Comparison of ENCODE assay signal across 17 cellular contexts in genomic region chr19:31312629-31313244, GRCh38. TPM values are rescaled to one million over a fixed set of nuclear protein-coding genes. Genes with fewer than 3 reads are reported as not detected.
A peak's percentile ranks its signal among the peaks of the same experiment; 100 is the strongest.
DNase-seq lines count a peak whose midpoint lies in the region; ATAC-seq and TF ChIP-seq lines count a peak whose summit lies in the region.
"Had no signal": no experiment of that assay in that cellular context is flagged by ENCODE, and none has a peak within 500 bp of the region (broad histone marks: within the 10 kb centered on the region; RNA-seq: fewer than 3 reads in every experiment).

No MANE protein-coding gene starts in this region.

- H3K14ac ChIP-seq in IMR-90 (replicated peaks; ENCODE audit: low read depth, low read length): no peak overlapping the region

- H3K27ac ChIP-seq in AG04450 (ENCODE audit: low read depth, low read length) (peak overlapping the region; percentile 73), IMR-90 (ENCODE audit: insufficient read depth, low read length) (no peak overlapping the region), smooth muscle cell (ENCODE audit: low read depth) (peak overlapping the region; percentile 77)
- no peak overlapping the region for H3K27ac ChIP-seq in CD4-positive, alpha-beta memory T cell (ENCODE audit: low read depth, low read length)

- H4K91ac ChIP-seq in IMR-90 (ENCODE audit: insufficient read depth, low read depth, low read length): 0 out of 2 replicates have a peak overlapping the region, but pooled peaks have one; percentile 3

- in situ Hi-C loops in IMR-90 (cut with MboI; ENCODE audit: low sequenced_read_pairs): no loop called here

- TF ChIP-seq CTCF in AG04450 (IDR thresholded peaks at IDR 0.05; ENCODE audit: low read depth, low read length) (no peak), IMR-90 (conservative IDR thresholded peaks at IDR 0.05; ENCODE audit: low read depth, low read length) (no peak), smooth muscle cell (IDR thresholded peaks at IDR 0.05; ENCODE audit: borderline replicate concordance, insufficient read depth, poor library complexity, severe bottlenecking) (no peak)

- no peak overlapping the region for H2AK5ac ChIP-seq in IMR-90 (ENCODE audit: low read depth, low read length)

- H3K4me2 ChIP-seq in IMR-90 (ENCODE audit: low read depth, low read length) (no peak overlapping the region), smooth muscle cell (peak overlapping the region; percentile 32)

- H3K79me1 ChIP-seq in IMR-90 (ENCODE audit: low read depth in 1 of 2, low read length in 2 of 2): peaks cover 58 to 97% of the 10 kb centered on the region in 2 experiments

- intact Hi-C loops in IMR-90 (cut with micrococcal nuclease): no loop called here
- intact Hi-C loops in dendritic cell treated with granulocyte-macrophage colony-stimulating factor and Interleukin-4, amounts not matched to agents 40 ng/mL and 50 ng/mL, for 4 days (cut with micrococcal nuclease): loop anchor here (5.0 kb wide), 1 partner anchor 35 kb away; the partner anchor contains the start of gene TSHZ3
- intact Hi-C loops in CD4-positive, alpha-beta memory T cell (cut with micrococcal nuclease): no loop called here

- H4K20me1 ChIP-seq in IMR-90 (ENCODE audit: insufficient read depth, low read length) (peaks cover 37% of the 10 kb centered on the region), smooth muscle cell (ENCODE audit: low read depth) (peaks cover 99% of the 10 kb centered on the region)

- no peak overlapping the region for H3K18ac ChIP-seq in IMR-90 (ENCODE audit: low read depth, low read length)

- H3K36me3 ChIP-seq in IMR-90 (ENCODE audit: control insufficient read depth, insufficient read depth, low read length) (peaks cover 25% of the 10 kb centered on the region), smooth muscle cell (ENCODE audit: low read depth) (no peaks in the 10 kb centered on the region)
- no peaks in the 10 kb centered on the region for H3K36me3 ChIP-seq in CD4-positive, alpha-beta memory T cell (ENCODE audit: insufficient read depth, low read length)

- H3K36me3 Mint-ChIP-seq in dendritic cell treated with granulocyte-macrophage colony-stimulating factor and Interleukin-4, amounts not matched to agents 40 ng/mL and 50 ng/mL, for 4 days (ENCODE audit: low read depth): peaks cover 6% of the 10 kb centered on the region
- no peaks in the 10 kb centered on the region for H3K36me3 Mint-ChIP-seq in activated CD8-positive, alpha-beta memory T cell treated with anti-CD3 and anti-CD28 coated beads, Interleukin-2, amount 10 ng/mL, durations not matched to agents 7 days and 5 days
- no peaks in the 10 kb centered on the region for H3K36me3 Mint-ChIP-seq in CD4-positive, alpha-beta memory T cell

- H4K5ac ChIP-seq in IMR-90 (ENCODE audit: low read depth, low read length): no peak overlapping the region

- peaks cover 99% of the 10 kb centered on the region for H3K4me1 Mint-ChIP-seq in dendritic cell treated with granulocyte-macrophage colony-stimulating factor and Interleukin-4, amounts not matched to agents 40 ng/mL and 50 ng/mL, for 4 days (ENCODE audit: low read depth)
- H3K4me1 Mint-ChIP-seq in activated CD8-positive, alpha-beta memory T cell treated with anti-CD3 and anti-CD28 coated beads, Interleukin-2, amount 10 ng/mL, durations not matched to agents 7 days and 5 days: no peaks in the 10 kb centered on the region
- no peaks in the 10 kb centered on the region for H3K4me1 Mint-ChIP-seq in CD4-positive, alpha-beta memory T cell
- H3K4me1 Mint-ChIP-seq: CD8-positive, alpha-beta memory T cell had no signal

- H2AK9ac ChIP-seq in IMR-90 (replicated peaks; ENCODE audit: low read depth, low read length, poor library complexity): no peak overlapping the region

- no peak for TF ChIP-seq RAD21 in IMR-90 (IDR thresholded peaks at IDR 0.05; ENCODE audit: low read length)

- peaks cover 42% of the 10 kb centered on the region for H3K9me1 ChIP-seq in IMR-90 (ENCODE audit: insufficient read depth, low read length)

- WGBS in IMR-90 (ENCODE audit: extremely low coverage in 2 of 2, insufficient read length in 1 of 2), 2 experiments: no CpG with 5 or more reads among the region's 12 CpGs
- 55% methylated on average over 12 of the region's 12 CpGs for WGBS in smooth muscle cell (ENCODE audit: low lambda C conversion rate)

- no peaks in the 10 kb centered on the region for H3F3A ChIP-seq in smooth muscle cell (ENCODE audit: low read depth)

- no peak overlapping the region for H2BK15ac ChIP-seq in IMR-90 (ENCODE audit: low read depth, low read length)

- H3K23ac ChIP-seq in IMR-90 (ENCODE audit: low read depth, low read length): no peak overlapping the region; the same call in 1 of the 2 replicates

- no peaks in the 10 kb centered on the region for H3K9me3 Mint-ChIP-seq in dendritic cell treated with granulocyte-macrophage colony-stimulating factor and Interleukin-4, amounts not matched to agents 40 ng/mL and 50 ng/mL, for 4 days
- no peaks in the 10 kb centered on the region for H3K9me3 Mint-ChIP-seq in activated CD8-positive, alpha-beta memory T cell treated with anti-CD3 and anti-CD28 coated beads, Interleukin-2, amount 10 ng/mL, durations not matched to agents 7 days and 5 days (ENCODE audit: low read depth)
- H3K9me3 Mint-ChIP-seq in CD4-positive, alpha-beta memory T cell: no peaks in the 10 kb centered on the region
- H3K9me3 Mint-ChIP-seq: CD8-positive, alpha-beta memory T cell had no signal

- H3K4me1 ChIP-seq in IMR-90 (ENCODE audit: control insufficient read depth, insufficient read depth, low read length) (peaks cover 19% of the 10 kb centered on the region), smooth muscle cell (ENCODE audit: low read depth) (peaks cover 38% of the 10 kb centered on the region)
- no peaks in the 10 kb centered on the region for H3K4me1 ChIP-seq in CD4-positive, alpha-beta memory T cell (ENCODE audit: insufficient read depth, low read length)

- H3K9ac ChIP-seq in IMR-90 (ENCODE audit: low read depth, low read length) (no peak overlapping the region), smooth muscle cell (ENCODE audit: low read depth) (peak overlapping the region; percentile 46)

- POLR2A ChIA-PET in AG04450 (lab: Yijun Ruan, JAX) (no interaction called here), IMR-90 (lab: Charles Lee; ENCODE audit: unreplicated experiment) (no interaction called here)
- POLR2A ChIA-PET in CD4-positive, alpha-beta memory T cell (lab: Charles Lee; ENCODE audit: partially characterized antibody): no interaction called here

- peaks cover 100% of the 10 kb centered on the region for H3K79me2 ChIP-seq in smooth muscle cell (ENCODE audit: low read depth)

- DNase-seq in AG04450 (ENCODE audit: low read depth, low spot score): no peak
- DNase-seq in IMR-90: no peak
- no peak for DNase-seq in smooth muscle cell (lab: John Stamatoyannopoulos, UW; ENCODE audit: unreplicated experiment)
- no peak for DNase-seq in stimulated activated naive CD4-positive, alpha-beta T cell (lab: John Stamatoyannopoulos, UW)
- DNase-seq in activated CD8-positive, alpha-beta memory T cell treated with anti-CD3 and anti-CD28 coated beads, Interleukin-2, amount 10 ng/mL, durations not matched to agents 7 days and 5 days: no peak
- DNase-seq in CD4-positive, alpha-beta memory T cell: no peak
- DNase-seq: CD8-positive, alpha-beta memory T cell; DND-41; GDM1; Karpas-422; NCI-H1417; NCI-H1930; NCI-H2171 treated with DMSO at 0.1 percent for 48 hours; NCI-H82; Right ventricle myocardium superior had no signal

- H2BK120ac ChIP-seq in IMR-90 (ENCODE audit: low read depth, low read length): peak overlapping the region; percentile 41

- dilution Hi-C loops in IMR-90 (cut with HindIII; ENCODE audit: low sequenced_read_pairs, unreplicated experiment): no loop called here

- no peaks in the 10 kb centered on the region; the same call in 1 of the 2 replicates for H3K9me3 ChIP-seq in AG04450 (ENCODE audit: control insufficient read depth, insufficient read depth, low read length)
- H3K9me3 ChIP-seq in IMR-90 (ENCODE audit: control insufficient read depth, insufficient read depth, low read length): no peaks in the 10 kb centered on the region
- H3K9me3 ChIP-seq in smooth muscle cell (replicated peaks; ENCODE audit: low read depth): no peaks in the 10 kb centered on the region
- H3K9me3 ChIP-seq in CD4-positive, alpha-beta memory T cell (ENCODE audit: control insufficient read depth in 1 of 2, low read length in 2 of 2): no peaks in the 10 kb centered on the region

- no peak for TF ChIP-seq POLR2A in IMR-90 (IDR thresholded peaks at IDR 0.05; ENCODE audit: low read depth, low read length)

- H2BK20ac ChIP-seq in IMR-90 (ENCODE audit: low read depth, low read length): no peak overlapping the region

- H3K4me3 ChIP-seq in AG04450 (ENCODE audit: low read depth, low read length) (no peak overlapping the region), IMR-90 (ENCODE audit: insufficient read depth, low read depth, low read length) (no peak overlapping the region), smooth muscle cell (no peak overlapping the region)
- no peak overlapping the region for H3K4me3 ChIP-seq in CD4-positive, alpha-beta memory T cell (ENCODE audit: low read length in 2 of 2)

- H3K27me3 Mint-ChIP-seq in dendritic cell treated with granulocyte-macrophage colony-stimulating factor and Interleukin-4, amounts not matched to agents 40 ng/mL and 50 ng/mL, for 4 days: no peaks in the 10 kb centered on the region
- no peaks in the 10 kb centered on the region for H3K27me3 Mint-ChIP-seq in activated CD8-positive, alpha-beta memory T cell treated with anti-CD3 and anti-CD28 coated beads, Interleukin-2, amount 10 ng/mL, durations not matched to agents 7 days and 5 days
- no peaks in the 10 kb centered on the region for H3K27me3 Mint-ChIP-seq in CD4-positive, alpha-beta memory T cell

- H3K27me3 ChIP-seq in AG04450 (ENCODE audit: control insufficient read depth, insufficient read depth, low read length) (no peaks in the 10 kb centered on the region), IMR-90 (ENCODE audit: control insufficient read depth, insufficient read depth, low read length) (no peaks in the 10 kb centered on the region), smooth muscle cell (ENCODE audit: low read depth) (no peaks in the 10 kb centered on the region)
- H3K27me3 ChIP-seq in CD4-positive, alpha-beta memory T cell (ENCODE audit: insufficient read depth, low read length): no peaks in the 10 kb centered on the region

- H2AFZ ChIP-seq in IMR-90 (replicated peaks; ENCODE audit: low read length, poor library complexity): no peak overlapping the region
- H2AFZ ChIP-seq in smooth muscle cell (ENCODE audit: low read depth): no peak overlapping the region

- peak overlapping the region in 1 of 2 experiments; percentile 42; a peak in 1 of 4 replicates for H4K8ac ChIP-seq in IMR-90 (ENCODE audit: low read depth in 2 of 2, low read length in 2 of 2)

- H2BK5ac ChIP-seq in IMR-90 (ENCODE audit: low read depth, low read length, poor library complexity, severe bottlenecking): peak overlapping the region; percentile 70

- peak overlapping the region; percentile 78 for H3K27ac Mint-ChIP-seq in dendritic cell treated with granulocyte-macrophage colony-stimulating factor and Interleukin-4, amounts not matched to agents 40 ng/mL and 50 ng/mL, for 4 days
- no peak overlapping the region for H3K27ac Mint-ChIP-seq in activated CD8-positive, alpha-beta memory T cell treated with anti-CD3 and anti-CD28 coated beads, Interleukin-2, amount 10 ng/mL, durations not matched to agents 7 days and 5 days
- no peak overlapping the region for H3K27ac Mint-ChIP-seq in CD4-positive, alpha-beta memory T cell
- H3K27ac Mint-ChIP-seq: CD8-positive, alpha-beta memory T cell had no signal

- ATAC-seq in IMR-90 (ENCODE audit: low read depth): no peak
- no peak for ATAC-seq in activated CD8-positive, alpha-beta memory T cell treated with anti-CD3 and anti-CD28 coated beads, Interleukin-2, amount 10 ng/mL, durations not matched to agents 7 days and 5 days
- ATAC-seq: HepG2 had no signal

- no TSS peak for BruUV-seq in IMR-90 (replicated peaks; lab: Mats Ljungman, UMichigan)

- no peak overlapping the region for H3K56ac ChIP-seq in IMR-90 (ENCODE audit: extremely low read depth, insufficient read depth, low read length)

- CTCF ChIA-PET in AG04450 (lab: Charles Lee): interaction anchor here (1.5 kb wide), 1 partner anchor 259 kb away, joined by 5 read pairs; no protein-coding TSS in a partner anchor
- CTCF ChIA-PET in IMR-90 (lab: Yijun Ruan, JAX): interaction anchor here (1.0 kb wide), 1 partner anchor 27 kb away, joined by 3 read pairs; no protein-coding TSS in a partner anchor
- CTCF ChIA-PET in activated CD8-positive, alpha-beta memory T cell treated with anti-CD3 and anti-CD28 coated beads, Interleukin-2, amount 10 ng/mL, durations not matched to agents 7 days and 5 days (lab: Charles Lee): no interaction called here
- CTCF ChIA-PET in CD4-positive, alpha-beta memory T cell (lab: Charles Lee; ENCODE audit: partially characterized antibody): no interaction called here

- H3K4ac ChIP-seq in IMR-90 (ENCODE audit: low read depth, low read length): peak overlapping the region; percentile 34; the same call in 1 of the 2 replicates

- H3K4me3 Mint-ChIP-seq in dendritic cell treated with granulocyte-macrophage colony-stimulating factor and Interleukin-4, amounts not matched to agents 40 ng/mL and 50 ng/mL, for 4 days: no peak overlapping the region
- H3K4me3 Mint-ChIP-seq in activated CD8-positive, alpha-beta memory T cell treated with anti-CD3 and anti-CD28 coated beads, Interleukin-2, amount 10 ng/mL, durations not matched to agents 7 days and 5 days: no peak overlapping the region
- no peak overlapping the region for H3K4me3 Mint-ChIP-seq in CD4-positive, alpha-beta memory T cell
- H3K4me3 Mint-ChIP-seq: CD8-positive, alpha-beta memory T cell had no signal

RNA-seq across cellular contexts. Expression of gene TSHZ3, which starts 36.5 kb away (rescaled TPM):
- 10.9 and 15.4 TPM in 2 replicates for polyA plus RNA-seq in AG04450 (2011; rRNA removed)
- 28.1 and 30.6 TPM in 2 replicates for polyA minus RNA-seq in AG04450 (2011; rRNA and poly(A)+ RNA removed)
- 7.8 and 8.1 TPM in 2 replicates for total RNA-seq in IMR-90 (2012; rRNA removed)
- polyA plus RNA-seq in IMR-90 (2012; rRNA removed): 12.6 and 13.0 TPM in 2 replicates
- 5.5 and 10.2 TPM in 2 replicates for polyA plus RNA-seq in IMR-90 (2012; cell fraction: cytosol; rRNA removed)
- 29.6 and 33.4 TPM in 2 replicates for polyA plus RNA-seq in IMR-90 (2012; cell fraction: nucleus; rRNA removed; ENCODE audit: low replicate concordance)
- 19.6 and 23.7 TPM in 2 replicates for total RNA-seq in smooth muscle cell
- polyA plus RNA-seq in smooth muscle cell: 20.5 and 21.8 TPM in 2 replicates
- total RNA-seq in activated CD8-positive, alpha-beta memory T cell treated with anti-CD3 and anti-CD28 coated beads, Interleukin-2, amount 10 ng/mL, durations not matched to agents 7 days and 5 days: 1 to 10 TPM in 1 of 2 experiments, under 1 TPM in 1; 0.94 to 1.5 TPM
- total RNA-seq in CD4-positive, alpha-beta memory T cell: under 1 TPM; 0.28 to 0.44 TPM
- polyA plus RNA-seq in CD4-positive, alpha-beta memory T cell: under 1 TPM; 0.24 to 0.57 TPM
- total RNA-seq: HepG2 had no signal
- polyA plus RNA-seq: HepG2 had no signal

Comparison
In these comparisons a context has a peak if more than half of its experiments do, and no peak if none do; other contexts are left out.
1. H3K27ac ChIP-seq: peak in AG04450 (single experiment) and smooth muscle cell (single experiment); none in IMR-90 (single experiment) and CD4-positive, alpha-beta memory T cell (single experiment).
2. CTCF ChIA-PET loops: an anchor here in AG04450 (1.5 kb wide) and IMR-90 (1.0 kb wide); none called in activated CD8-positive, alpha-beta memory T cell treated with anti-CD3 and anti-CD28 coated beads, Interleukin-2, amount 10 ng/mL, durations not matched to agents 7 days and 5 days and CD4-positive, alpha-beta memory T cell.